In the genomic region with DNA sequence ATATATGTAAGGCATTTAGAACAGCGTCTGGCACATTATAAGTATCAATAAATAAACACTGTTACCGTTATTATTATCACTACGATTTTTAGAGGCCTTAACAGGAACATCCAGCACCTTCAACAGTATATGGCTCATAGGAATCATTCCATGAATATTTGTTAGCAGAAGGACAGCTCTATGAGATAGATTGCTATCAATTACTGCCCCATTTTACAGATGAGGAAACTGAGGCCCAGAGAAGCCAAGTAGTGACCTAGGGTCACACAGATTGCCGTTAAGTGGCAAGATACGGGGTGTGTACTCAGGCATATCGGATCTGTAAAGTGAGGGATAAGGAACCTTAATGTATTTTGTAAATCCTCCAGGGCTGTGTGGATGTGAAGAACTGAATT, we compare ENCODE assay signal across 2 cellular contexts.
TF ChIP-seq lines count a peak whose summit lies in the region.

No MANE protein-coding gene starts in this region.

TF ChIP-seq in A549, 52 proteins besides CTCF, POLR2A, EP300 and RAD21 (continued from another document):
- TF ChIP-seq RCOR1 (IDR thresholded peaks at IDR 0.05; ENCODE audit: low read depth, low read length) (peak; percentile 84; the same call in 1 of the 2 replicates), ZC3H11A (IDR thresholded peaks at IDR 0.05) (no peak), KDM1A (IDR thresholded peaks at IDR 0.05; ENCODE audit: low read depth) (peak; percentile 100), HOXA7 (CRISPR knock-in tag; IDR thresholded peaks at IDR 0.05) (no peak), CHD4 (IDR thresholded peaks at IDR 0.05; ENCODE audit: borderline replicate concordance) (peak; percentile 99), HDAC2 (IDR thresholded peaks at IDR 0.05) (peak; percentile 98), FOSB (CRISPR knock-in tag; IDR thresholded peaks at IDR 0.05) (peak; percentile 22; the same call in 1 of the 2 replicates), PHF8 (IDR thresholded peaks at IDR 0.05; ENCODE audit: borderline replicate concordance, low read depth) (peak; percentile 45; the same call in 1 of the 2 replicates), BHLHE40 (IDR thresholded peaks at IDR 0.05; ENCODE audit: low read depth, low read length) (no peak), RNF2 (IDR thresholded peaks at IDR 0.05; ENCODE audit: borderline replicate concordance, low read depth) (no peak), POLR2AphosphoS2 (conservative IDR thresholded peaks at IDR 0.05; ENCODE audit: low read length) (no peak)
- TF ChIP-seq, protein P1, sequence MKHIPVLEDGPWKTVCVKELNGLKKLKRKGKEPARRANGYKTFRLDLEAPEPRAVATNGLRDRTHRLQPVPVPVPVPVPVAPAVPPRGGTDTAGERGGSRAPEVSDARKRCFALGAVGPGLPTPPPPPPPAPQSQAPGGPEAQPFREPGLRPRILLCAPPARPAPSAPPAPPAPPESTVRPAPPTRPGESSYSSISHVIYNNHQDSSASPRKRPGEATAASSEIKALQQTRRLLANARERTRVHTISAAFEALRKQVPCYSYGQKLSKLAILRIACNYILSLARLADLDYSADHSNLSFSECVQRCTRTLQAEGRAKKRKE (CRISPR knock-in tag; IDR thresholded peaks at IDR 0.05; ENCODE audit: low read depth): peak; percentile 88; the same call in 1 of the 2 replicates
- TF ChIP-seq, protein P2, sequence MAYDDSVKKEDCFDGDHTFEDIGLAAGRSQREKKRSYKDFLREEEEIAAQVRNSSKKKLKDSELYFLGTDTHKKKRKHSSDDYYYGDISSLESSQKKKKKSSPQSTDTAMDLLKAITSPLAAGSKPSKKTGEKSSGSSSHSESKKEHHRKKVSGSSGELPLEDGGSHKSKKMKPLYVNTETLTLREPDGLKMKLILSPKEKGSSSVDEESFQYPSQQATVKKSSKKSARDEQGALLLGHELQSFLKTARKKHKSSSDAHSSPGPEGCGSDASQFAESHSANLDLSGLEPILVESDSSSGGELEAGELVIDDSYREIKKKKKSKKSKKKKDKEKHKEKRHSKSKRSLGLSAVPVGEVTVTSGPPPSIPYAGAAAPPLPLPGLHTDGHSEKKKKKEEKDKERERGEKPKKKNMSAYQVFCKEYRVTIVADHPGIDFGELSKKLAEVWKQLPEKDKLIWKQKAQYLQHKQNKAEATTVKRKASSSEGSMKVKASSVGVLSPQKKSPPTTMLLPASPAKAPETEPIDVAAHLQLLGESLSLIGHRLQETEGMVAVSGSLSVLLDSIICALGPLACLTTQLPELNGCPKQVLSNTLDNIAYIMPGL (CRISPR knock-in tag; IDR thresholded peaks at IDR 0.05; ENCODE audit: borderline replicate concordance): no peak
- TF ChIP-seq, protein P3, sequence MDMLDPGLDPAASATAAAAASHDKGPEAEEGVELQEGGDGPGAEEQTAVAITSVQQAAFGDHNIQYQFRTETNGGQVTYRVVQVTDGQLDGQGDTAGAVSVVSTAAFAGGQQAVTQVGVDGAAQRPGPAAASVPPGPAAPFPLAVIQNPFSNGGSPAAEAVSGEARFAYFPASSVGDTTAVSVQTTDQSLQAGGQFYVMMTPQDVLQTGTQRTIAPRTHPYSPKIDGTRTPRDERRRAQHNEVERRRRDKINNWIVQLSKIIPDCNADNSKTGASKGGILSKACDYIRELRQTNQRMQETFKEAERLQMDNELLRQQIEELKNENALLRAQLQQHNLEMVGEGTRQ (IDR thresholded peaks at IDR 0.05): no peak

TF ChIP-seq in IMR-90, 13 proteins besides CTCF, POLR2A, EP300 and RAD21:
- TF ChIP-seq MAZ (IDR thresholded peaks at IDR 0.05; ENCODE audit: borderline replicate concordance, low read depth, low read length) (no peak), BHLHE40 (IDR thresholded peaks at IDR 0.05; ENCODE audit: low read depth, low read length) (no peak), RCOR1 (IDR thresholded peaks at IDR 0.05; ENCODE audit: insufficient replicate concordance, low read length) (no peak), CHD1 (IDR thresholded peaks at IDR 0.05; ENCODE audit: low read depth, low read length) (no peak), RFX5 (IDR thresholded peaks at IDR 0.05; ENCODE audit: low read depth, low read length) (no peak), MAFK (IDR thresholded peaks at IDR 0.05; ENCODE audit: low read depth, low read length) (no peak), FOS (IDR thresholded peaks at IDR 0.05; ENCODE audit: low read depth, low read length) (no peak), MXI1 (IDR thresholded peaks at IDR 0.05; ENCODE audit: borderline replicate concordance, low read depth, low read length) (no peak), CEBPB (IDR thresholded peaks at IDR 0.05; ENCODE audit: low read depth, low read length) (no peak), NFE2L2 (IDR thresholded peaks at IDR 0.05; ENCODE audit: low read depth, low read length) (no peak)
- TF ChIP-seq, protein P4, sequence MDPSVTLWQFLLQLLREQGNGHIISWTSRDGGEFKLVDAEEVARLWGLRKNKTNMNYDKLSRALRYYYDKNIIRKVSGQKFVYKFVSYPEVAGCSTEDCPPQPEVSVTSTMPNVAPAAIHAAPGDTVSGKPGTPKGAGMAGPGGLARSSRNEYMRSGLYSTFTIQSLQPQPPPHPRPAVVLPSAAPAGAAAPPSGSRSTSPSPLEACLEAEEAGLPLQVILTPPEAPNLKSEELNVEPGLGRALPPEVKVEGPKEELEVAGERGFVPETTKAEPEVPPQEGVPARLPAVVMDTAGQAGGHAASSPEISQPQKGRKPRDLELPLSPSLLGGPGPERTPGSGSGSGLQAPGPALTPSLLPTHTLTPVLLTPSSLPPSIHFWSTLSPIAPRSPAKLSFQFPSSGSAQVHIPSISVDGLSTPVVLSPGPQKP (IDR thresholded peaks at IDR 0.05; ENCODE audit: borderline replicate concordance, low read depth, low read length): no peak
- TF ChIP-seq, protein P3 (IDR thresholded peaks at IDR 0.05; ENCODE audit: low read depth, low read length): no peak
TF ChIP-seq in IMR-90: peak in this region for 0.
